ENCODE assay signal across 1 cellular context in the genomic region with DNA sequence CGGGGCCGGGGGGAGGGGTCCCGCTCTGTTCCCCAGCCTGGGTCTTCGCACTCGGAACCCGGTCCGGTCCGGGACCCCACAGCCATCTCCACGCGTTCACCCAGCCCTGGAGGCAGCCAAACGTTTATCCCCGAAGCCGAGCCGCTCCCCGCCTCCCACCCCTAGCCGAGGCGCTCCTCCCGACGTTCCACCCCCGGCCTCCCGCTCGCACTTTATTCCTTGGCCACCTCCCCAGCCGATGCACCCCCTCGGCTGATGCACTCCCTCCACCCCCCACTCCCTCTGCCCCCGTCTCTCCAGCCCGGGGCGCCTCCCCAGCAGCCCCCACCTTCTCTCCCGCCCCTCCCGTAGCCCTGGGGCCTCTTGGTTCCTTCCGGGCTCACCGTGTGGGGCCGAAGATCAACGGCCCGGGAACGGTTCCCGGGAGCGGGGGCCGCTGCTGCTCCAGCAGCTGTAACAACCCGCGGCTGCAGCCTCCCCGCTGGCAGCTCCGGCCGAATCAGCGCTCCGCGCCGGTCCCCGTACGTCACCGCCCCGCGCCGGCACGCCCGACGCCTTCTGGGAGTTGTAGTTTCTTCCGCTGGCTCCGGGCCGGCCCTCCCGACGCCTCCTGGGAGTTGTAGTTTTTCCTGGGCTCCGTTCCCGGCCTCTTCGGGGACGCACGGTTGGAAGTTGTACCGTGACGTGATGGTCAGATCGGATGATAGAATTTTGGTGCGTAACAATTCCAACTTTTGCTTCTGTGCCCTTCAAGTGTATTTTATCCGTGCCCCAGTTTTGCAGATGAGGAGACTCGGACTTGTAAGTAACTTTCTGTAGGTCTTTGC.
TF ChIP-seq lines count a peak whose summit lies in the region.

TSS of gene LRRC3C (plus strand) at position 632 of the 827 bp plus-strand sequence. CDS start 13,792 bp downstream, outside the sequence.
A gene with protein sequence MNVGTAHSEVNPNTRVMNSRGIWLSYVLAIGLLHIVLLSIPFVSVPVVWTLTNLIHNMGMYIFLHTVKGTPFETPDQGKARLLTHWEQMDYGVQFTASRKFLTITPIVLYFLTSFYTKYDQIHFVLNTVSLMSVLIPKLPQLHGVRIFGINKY (minus strand): TSS at position 501 of the 827 bp plus-strand sequence. CDS start 3,398 bp downstream, outside the sequence.

TF ChIP-seq in GM12878, 131 proteins besides CTCF, POLR2A, EP300 and RAD21 (continued from another document):
- TF ChIP-seq ZSCAN29 (IDR thresholded peaks at IDR 0.05) (no peak), IKZF1 (conservative IDR thresholded peaks at IDR 0.05) (peak; percentile 100), ETV6 (conservative IDR thresholded peaks at IDR 0.05 in 1 of 2, IDR thresholded peaks at IDR 0.05 in 1 of 2; ENCODE audit: borderline replicate concordance in 1 of 2, low read depth in 1 of 2) (no peak), JUND (IDR thresholded peaks at IDR 0.05; ENCODE audit: low read depth, low read length) (no peak), NFYA (IDR thresholded peaks at IDR 0.05; ENCODE audit: borderline replicate concordance, low read depth, low read length) (no peak), SPI1 (IDR thresholded peaks at IDR 0.05; ENCODE audit: borderline replicate concordance, insufficient read depth, low read depth, low read length) (no peak), LARP7 (IDR thresholded peaks at IDR 0.05) (peak; percentile 66), NR2C2 (IDR thresholded peaks at IDR 0.05; ENCODE audit: borderline replicate concordance, control insufficient read depth, insufficient read length, low read depth) (no peak), HDAC2 (IDR thresholded peaks at IDR 0.05) (no peak), SIX5 (IDR thresholded peaks at IDR 0.05; ENCODE audit: low read depth, low read length, severe bottlenecking) (peak; percentile 100), MTA3 (IDR thresholded peaks at IDR 0.05; ENCODE audit: borderline replicate concordance, low read length) (no peak), NRF1 (conservative IDR thresholded peaks at IDR 0.05; ENCODE audit: low read depth, low read length) (0 out of 2 replicates have a peak, but pooled peaks have one; percentile 18), GATAD2B (conservative IDR thresholded peaks at IDR 0.05; ENCODE audit: low read depth) (peak; percentile 45; the same call in 1 of the 2 replicates), MXI1 (IDR thresholded peaks at IDR 0.05; ENCODE audit: low read depth, low read length) (peak; percentile 80), ZNF274 (IDR thresholded peaks at IDR 0.05; ENCODE audit: insufficient read depth, insufficient read length) (no peak), POLR2AphosphoS2 (IDR thresholded peaks at IDR 0.05; ENCODE audit: low read depth, low read length) (no peak), EZH2 (IDR thresholded peaks at IDR 0.05; ENCODE audit: borderline replicate concordance, control insufficient read depth, low read depth, low read length) (no peak), TAF1 (IDR thresholded peaks at IDR 0.05; ENCODE audit: borderline replicate concordance, low read depth, low read length) (peak; percentile 66; the same call in 1 of the 2 replicates), IKZF2 (IDR thresholded peaks at IDR 0.05) (peak in 1 of 2 experiments; percentile 18; a peak in 1 of 4 replicates), ZBTB4 (CRISPR knock-in tag; IDR thresholded peaks at IDR 0.05) (no peak), FOXK2 (IDR thresholded peaks at IDR 0.05) (no peak), ZBTB40 (IDR thresholded peaks at IDR 0.05; ENCODE audit: borderline replicate concordance) (peak; percentile 69; the same call in 1 of the 2 replicates), USF1 (IDR thresholded peaks at IDR 0.05; ENCODE audit: borderline replicate concordance, extremely low read length, insufficient read depth, low read depth, low read length) (no peak), ESRRA (IDR thresholded peaks at IDR 0.05; ENCODE audit: low read length) (0 out of 2 replicates have a peak, but pooled peaks have one; percentile 64), E2F4 (IDR thresholded peaks at IDR 0.05; ENCODE audit: low read depth, low read length) (0 out of 2 replicates have a peak, but pooled peaks have one; percentile 46), CBX3 (IDR thresholded peaks at IDR 0.05; ENCODE audit: borderline replicate concordance, low read depth) (no peak), SMAD5 (IDR thresholded peaks at IDR 0.05; ENCODE audit: low read depth) (no peak), HDGF (IDR thresholded peaks at IDR 0.05) (no peak), RCOR1 (conservative IDR thresholded peaks at IDR 0.05; ENCODE audit: low read depth, low read length) (no peak), E4F1 (IDR thresholded peaks at IDR 0.05; ENCODE audit: borderline replicate concordance, partially characterized antibody) (peak; percentile 36), MLLT1 (IDR thresholded peaks at IDR 0.05) (no peak), MEF2B (IDR thresholded peaks at IDR 0.05; ENCODE audit: partially characterized antibody, poor library complexity, severe bottlenecking) (no peak)
- TF ChIP-seq, protein P1, sequence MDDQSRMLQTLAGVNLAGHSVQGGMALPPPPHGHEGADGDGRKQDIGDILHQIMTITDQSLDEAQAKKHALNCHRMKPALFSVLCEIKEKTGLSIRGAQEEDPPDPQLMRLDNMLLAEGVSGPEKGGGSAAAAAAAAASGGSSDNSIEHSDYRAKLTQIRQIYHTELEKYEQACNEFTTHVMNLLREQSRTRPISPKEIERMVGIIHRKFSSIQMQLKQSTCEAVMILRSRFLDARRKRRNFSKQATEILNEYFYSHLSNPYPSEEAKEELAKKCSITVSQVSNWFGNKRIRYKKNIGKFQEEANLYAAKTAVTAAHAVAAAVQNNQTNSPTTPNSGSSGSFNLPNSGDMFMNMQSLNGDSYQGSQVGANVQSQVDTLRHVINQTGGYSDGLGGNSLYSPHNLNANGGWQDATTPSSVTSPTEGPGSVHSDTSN (IDR thresholded peaks at IDR 0.05; ENCODE audit: insufficient replicate concordance, low read depth, low read length) = no peak
- TF ChIP-seq, protein P2, sequence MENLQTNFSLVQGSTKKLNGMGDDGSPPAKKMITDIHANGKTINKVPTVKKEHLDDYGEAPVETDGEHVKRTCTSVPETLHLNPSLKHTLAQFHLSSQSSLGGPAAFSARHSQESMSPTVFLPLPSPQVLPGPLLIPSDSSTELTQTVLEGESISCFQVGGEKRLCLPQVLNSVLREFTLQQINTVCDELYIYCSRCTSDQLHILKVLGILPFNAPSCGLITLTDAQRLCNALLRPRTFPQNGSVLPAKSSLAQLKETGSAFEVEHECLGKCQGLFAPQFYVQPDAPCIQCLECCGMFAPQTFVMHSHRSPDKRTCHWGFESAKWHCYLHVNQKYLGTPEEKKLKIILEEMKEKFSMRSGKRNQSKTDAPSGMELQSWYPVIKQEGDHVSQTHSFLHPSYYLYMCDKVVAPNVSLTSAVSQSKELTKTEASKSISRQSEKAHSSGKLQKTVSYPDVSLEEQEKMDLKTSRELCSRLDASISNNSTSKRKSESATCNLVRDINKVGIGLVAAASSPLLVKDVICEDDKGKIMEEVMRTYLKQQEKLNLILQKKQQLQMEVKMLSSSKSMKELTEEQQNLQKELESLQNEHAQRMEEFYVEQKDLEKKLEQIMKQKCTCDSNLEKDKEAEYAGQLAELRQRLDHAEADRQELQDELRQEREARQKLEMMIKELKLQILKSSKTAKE (IDR thresholded peaks at IDR 0.05; ENCODE audit: low read depth, poor library complexity, severe bottlenecking) = no peak
- TF ChIP-seq, protein P3, sequence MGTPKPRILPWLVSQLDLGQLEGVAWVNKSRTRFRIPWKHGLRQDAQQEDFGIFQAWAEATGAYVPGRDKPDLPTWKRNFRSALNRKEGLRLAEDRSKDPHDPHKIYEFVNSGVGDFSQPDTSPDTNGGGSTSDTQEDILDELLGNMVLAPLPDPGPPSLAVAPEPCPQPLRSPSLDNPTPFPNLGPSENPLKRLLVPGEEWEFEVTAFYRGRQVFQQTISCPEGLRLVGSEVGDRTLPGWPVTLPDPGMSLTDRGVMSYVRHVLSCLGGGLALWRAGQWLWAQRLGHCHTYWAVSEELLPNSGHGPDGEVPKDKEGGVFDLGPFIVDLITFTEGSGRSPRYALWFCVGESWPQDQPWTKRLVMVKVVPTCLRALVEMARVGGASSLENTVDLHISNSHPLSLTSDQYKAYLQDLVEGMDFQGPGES (IDR thresholded peaks at IDR 0.05) = peak; percentile 53; the same call in 1 of the 2 replicates
